In genomic region chr3:117898722-117899121, GRCh38 we compare ENCODE assay signal across 9 cellular contexts.
A peak's percentile ranks its signal among the peaks of the same experiment; 100 is the strongest.
DNase-seq lines count a peak whose midpoint lies in the region; ATAC-seq and TF ChIP-seq lines count a peak whose summit lies in the region.
"Had no signal": no experiment of that assay in that cellular context is flagged by ENCODE, and none has a peak within 500 bp of the region (broad histone marks: within the 10 kb centered on the region; RNA-seq: fewer than 3 reads in every experiment).

No MANE protein-coding gene starts in this region.

- H3K27me3 Mint-ChIP-seq in neural crest cell (ENCODE audit: low read depth), result no peaks in the 10 kb centered on the region
- H3K27me3 Mint-ChIP-seq in stimulated activated naive CD8-positive, alpha-beta T cell treated with anti-CD3 and anti-CD28 coated beads, Interleukin-15, amount 100 ng/mL, for 72 hours, result no peaks in the 10 kb centered on the region

- H3K27ac ChIP-seq in caudate nucleus (ENCODE audit: low read depth, low read length) (no peak overlapping the region), aorta (ENCODE audit: low read depth in 1 of 2, low read length in 2 of 2) (no peak overlapping the region)
- H3K27ac ChIP-seq: uterus had no signal

- 45 to 53% methylated on average over 4 of the region's 4 CpGs for WGBS in aorta, 2 donors

- TF ChIP-seq CTCF in neural crest cell (conservative IDR thresholded peaks at IDR 0.05), result peak; percentile 62

- DNase-seq in amniotic epithelial cell (ENCODE audit: low read depth) (peak; percentile 3), neural crest cell (ENCODE audit: low read depth, low spot score) (no peak), caudate nucleus (lab: John Stamatoyannopoulos, UW) (no peak), aorta (no peak)
- no peak for DNase-seq in stimulated activated CD4-positive, alpha-beta T cell treated with anti-CD3 and anti-CD28 coated beads, Interleukin-4, amount 100 ng/mL, for 4 hours
- no peak for DNase-seq in stimulated activated naive CD8-positive, alpha-beta T cell treated with anti-CD3 and anti-CD28 coated beads, Interleukin-15, amount 100 ng/mL, for 72 hours
- DNase-seq: uterus had no signal

- H3K9me3 Mint-ChIP-seq in neural crest cell, result peaks cover 15% of the 10 kb centered on the region
- peaks cover 7 to 23% of the 10 kb centered on the region in 2 donors for H3K9me3 Mint-ChIP-seq in stimulated activated naive CD8-positive, alpha-beta T cell treated with anti-CD3 and anti-CD28 coated beads, Interleukin-15, amount 100 ng/mL, for 72 hours

- H3K4me1 Mint-ChIP-seq in neural crest cell, result peaks cover 9% of the 10 kb centered on the region
- no peaks in the 10 kb centered on the region for H3K4me1 Mint-ChIP-seq in stimulated activated naive CD8-positive, alpha-beta T cell treated with anti-CD3 and anti-CD28 coated beads, Interleukin-15, amount 100 ng/mL, for 72 hours

- ATAC-seq in GM18861 (IDR thresholded peaks at IDR 0.05; ENCODE audit: unreplicated experiment), result peak; percentile 51
- ATAC-seq in HG03103 (IDR thresholded peaks at IDR 0.05; ENCODE audit: low read depth, unreplicated experiment), result peak; percentile 78
- ATAC-seq in stimulated activated naive CD8-positive, alpha-beta T cell treated with anti-CD3 and anti-CD28 coated beads, Interleukin-15, amount 100 ng/mL, for 72 hours, result no peak
- no peak for ATAC-seq in aorta (ENCODE audit: low FRiP score)

- H3K36me3 ChIP-seq in aorta (ENCODE audit: control insufficient read depth in 1 of 2, insufficient read depth in 2 of 2, low read length in 1 of 2), result no peaks in the 10 kb centered on the region
- H3K36me3 ChIP-seq: uterus had no signal

- H3K27ac Mint-ChIP-seq in neural crest cell (ENCODE audit: unreplicated experiment), result no peak overlapping the region
- H3K27ac Mint-ChIP-seq in stimulated activated naive CD8-positive, alpha-beta T cell treated with anti-CD3 and anti-CD28 coated beads, Interleukin-15, amount 100 ng/mL, for 72 hours, result no peak overlapping the region

- no peak overlapping the region for H3K4me3 Mint-ChIP-seq in neural crest cell
- H3K4me3 Mint-ChIP-seq in stimulated activated naive CD8-positive, alpha-beta T cell treated with anti-CD3 and anti-CD28 coated beads, Interleukin-15, amount 100 ng/mL, for 72 hours, result no peak overlapping the region

- peaks cover 0 to 5% of the 10 kb centered on the region in 2 donors for H3K27me3 ChIP-seq in aorta (ENCODE audit: control insufficient read depth in 1 of 2, insufficient read depth in 2 of 2, low read length in 1 of 2)
- H3K27me3 ChIP-seq: uterus had no signal

- H3K9me3 ChIP-seq in aorta (ENCODE audit: control insufficient read depth, low read length), result no peaks in the 10 kb centered on the region
- H3K9me3 ChIP-seq: uterus had no signal

- peaks cover 3% of the 10 kb centered on the region for H3K36me3 Mint-ChIP-seq in neural crest cell (ENCODE audit: low read depth)

- no peaks in the 10 kb centered on the region for H3K4me1 ChIP-seq in aorta (ENCODE audit: control insufficient read depth in 1 of 2, insufficient read depth in 2 of 2, low read length in 2 of 2)
- H3K4me1 ChIP-seq: uterus had no signal

- no peak overlapping the region for H3K4me3 ChIP-seq in aorta (ENCODE audit: low read length in 2 of 2)
- H3K4me3 ChIP-seq: uterus had no signal

- intact Hi-C loops in aorta (cut with DNase I), result no loop called here

Comparison
In these comparisons a context has a peak if more than half of its experiments do, and no peak if none do; other contexts are left out.
1. ATAC-seq: peak in GM18861 (single experiment) and HG03103 (single experiment); none in stimulated activated naive CD8-positive, alpha-beta T cell treated with anti-CD3 and anti-CD28 coated beads, Interleukin-15, amount 100 ng/mL, for 72 hours (single experiment) and aorta (single experiment).